18 cellular contexts compared by ENCODE assay signal in the genomic region with DNA sequence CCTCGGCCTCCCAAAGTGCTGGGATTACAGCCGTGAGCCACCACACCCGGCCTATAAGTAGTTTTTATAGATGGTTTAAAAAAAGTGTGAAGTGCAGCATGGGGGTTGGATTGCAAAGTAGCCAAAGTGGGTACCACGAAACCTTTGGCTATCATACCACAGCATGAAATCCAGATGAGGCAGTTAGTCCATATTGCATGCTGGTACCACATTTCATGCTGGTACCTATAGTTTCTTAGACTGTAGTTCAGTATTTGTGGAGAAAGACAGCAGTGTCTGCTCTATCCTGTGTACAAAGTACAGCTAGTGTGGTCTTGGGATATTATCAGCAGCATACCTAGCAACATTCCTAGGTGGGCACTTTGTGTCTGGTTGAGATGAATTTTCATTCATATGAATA. TPM values are rescaled to one million over a fixed set of nuclear protein-coding genes. Genes with fewer than 3 reads are reported as not detected.
DNase-seq lines count a peak whose midpoint lies in the region; ATAC-seq and TF ChIP-seq lines count a peak whose summit lies in the region.
"Had no signal": no experiment of that assay in that cellular context is flagged by ENCODE, and none has a peak within 500 bp of the region (broad histone marks: within the 10 kb centered on the region; RNA-seq: fewer than 3 reads in every experiment).

No MANE protein-coding gene starts in this region.

- peaks cover 26% of the 10 kb centered on the region for H3K36me3 ChIP-seq in WERI-Rb-1
- H3K36me3 ChIP-seq: BE2C had no signal

- H3K27me3 ChIP-seq in WERI-Rb-1 (ENCODE audit: insufficient read depth, low read depth, severe bottlenecking) = no peaks in the 10 kb centered on the region
- H3K27me3 ChIP-seq: BE2C; BLaER1 treated with 17β-estradiol and CSF1 and Interleukin-3, amounts not matched to agents 10 nM and 100 nM had no signal

- H3K4me3 ChIP-seq in WERI-Rb-1 (ENCODE audit: low read depth, low read length) = no peak overlapping the region
- H3K4me3 ChIP-seq: BLaER1 treated with 17β-estradiol and CSF1 and Interleukin-3, amounts not matched to agents 10 nM and 100 nM; GM23248 had no signal

- no peak for ATAC-seq in T-helper 17 cell
- no peak for ATAC-seq in naive thymus-derived CD8-positive, alpha-beta T cell
- ATAC-seq in HG02981 (IDR thresholded peaks at IDR 0.05; ENCODE audit: unreplicated experiment) = no peak
- ATAC-seq: HCT116 had no signal

- peaks cover 54% of the 10 kb centered on the region for H3K4me1 Mint-ChIP-seq in activated naive CD8-positive, alpha-beta T cell (ENCODE audit: low read depth)
- H3K4me1 Mint-ChIP-seq in activated naive CD8-positive, alpha-beta T cell treated with anti-CD3 and anti-CD28 coated beads for 36 hours = peaks cover 44% of the 10 kb centered on the region
- H3K4me1 Mint-ChIP-seq in T-helper 17 cell = peaks cover 26% of the 10 kb centered on the region
- peaks cover 27 to 64% (median 54%) of the 10 kb centered on the region in 4 donors for H3K4me1 Mint-ChIP-seq in naive thymus-derived CD8-positive, alpha-beta T cell

- peaks cover 2% of the 10 kb centered on the region for H3K36me3 Mint-ChIP-seq in activated naive CD8-positive, alpha-beta T cell
- peaks cover 32% of the 10 kb centered on the region for H3K36me3 Mint-ChIP-seq in activated naive CD8-positive, alpha-beta T cell treated with anti-CD3 and anti-CD28 coated beads for 36 hours
- H3K36me3 Mint-ChIP-seq in T-helper 17 cell (ENCODE audit: low read depth) = peaks cover 2% of the 10 kb centered on the region
- peaks cover 0 to 72% (median 6%) of the 10 kb centered on the region in 3 donors for H3K36me3 Mint-ChIP-seq in naive thymus-derived CD8-positive, alpha-beta T cell

- DNase-seq in activated naive CD8-positive, alpha-beta T cell treated with anti-CD3 and anti-CD28 coated beads for 36 hours = no peak
- DNase-seq in T-helper 17 cell = no peak
- DNase-seq in naive thymus-derived CD8-positive, alpha-beta T cell = no peak
- no peak for DNase-seq in dedifferentiated amniotic fluid mesenchymal stem cell (ENCODE audit: extremely low spot score)
- DNase-seq in WERI-Rb-1 = no peak
- DNase-seq: BE2C; Caco-2; CD4-positive, alpha-beta memory T cell; DMS153; DND-41; GM23248; H9 had no signal

- H3K4me3 Mint-ChIP-seq in activated naive CD8-positive, alpha-beta T cell = no peak overlapping the region
- no peak overlapping the region for H3K4me3 Mint-ChIP-seq in activated naive CD8-positive, alpha-beta T cell treated with anti-CD3 and anti-CD28 coated beads for 36 hours
- no peak overlapping the region for H3K4me3 Mint-ChIP-seq in T-helper 17 cell
- H3K4me3 Mint-ChIP-seq in naive thymus-derived CD8-positive, alpha-beta T cell = peak overlapping the region in 1 of 10 donors; percentile 11
- H3K4me3 Mint-ChIP-seq: CD14-positive monocyte; CD4-positive, alpha-beta memory T cell; H9 had no signal

- POLR2A ChIA-PET in naive thymus-derived CD8-positive, alpha-beta T cell (lab: Charles Lee) = interaction anchor here (0.5 to 0.6 kb wide), 2 partner anchors 101 to 114 kb away, joined by 3 to 6 read pairs; no protein-coding TSS in a partner anchor

- no peaks in the 10 kb centered on the region for H3K9me3 ChIP-seq in T-helper 17 cell (ENCODE audit: control insufficient read depth, low read length, poor library complexity, severe bottlenecking)
- no peaks in the 10 kb centered on the region for H3K9me3 ChIP-seq in WERI-Rb-1 (ENCODE audit: severe bottlenecking)
- H3K9me3 ChIP-seq: BE2C; BLaER1 treated with 17β-estradiol and CSF1 and Interleukin-3, amounts not matched to agents 10 nM and 100 nM; Caco-2 had no signal

- no peaks in the 10 kb centered on the region for H3K27me3 Mint-ChIP-seq in activated naive CD8-positive, alpha-beta T cell
- H3K27me3 Mint-ChIP-seq in activated naive CD8-positive, alpha-beta T cell treated with anti-CD3 and anti-CD28 coated beads for 36 hours = no peaks in the 10 kb centered on the region
- no peaks in the 10 kb centered on the region for H3K27me3 Mint-ChIP-seq in T-helper 17 cell
- H3K27me3 Mint-ChIP-seq in naive thymus-derived CD8-positive, alpha-beta T cell = no peaks in the 10 kb centered on the region
- H3K27me3 Mint-ChIP-seq: CD4-positive, alpha-beta memory T cell had no signal

- no peak for TF ChIP-seq CTCF in WERI-Rb-1 (IDR thresholded peaks at IDR 0.05; ENCODE audit: low read depth, low read length)

- H3K27ac ChIP-seq in WERI-Rb-1 = no peak overlapping the region
- H3K27ac ChIP-seq: 22Rv1; BLaER1 treated with 17β-estradiol and CSF1 and Interleukin-3, amounts not matched to agents 10 nM and 100 nM; GM23248 had no signal

- H3K27ac Mint-ChIP-seq in activated naive CD8-positive, alpha-beta T cell = peak overlapping the region; percentile 34
- no peak overlapping the region for H3K27ac Mint-ChIP-seq in activated naive CD8-positive, alpha-beta T cell treated with anti-CD3 and anti-CD28 coated beads for 36 hours
- peak overlapping the region; percentile 34 for H3K27ac Mint-ChIP-seq in T-helper 17 cell
- H3K27ac Mint-ChIP-seq in naive thymus-derived CD8-positive, alpha-beta T cell = peak overlapping the region in 9 of 10 donors; percentile 8 to 78 (median 49)
- H3K27ac Mint-ChIP-seq: H9 had no signal

- H3K9me3 Mint-ChIP-seq in activated naive CD8-positive, alpha-beta T cell (ENCODE audit: low read depth) = no peaks in the 10 kb centered on the region
- no peaks in the 10 kb centered on the region for H3K9me3 Mint-ChIP-seq in activated naive CD8-positive, alpha-beta T cell treated with anti-CD3 and anti-CD28 coated beads for 36 hours
- no peaks in the 10 kb centered on the region for H3K9me3 Mint-ChIP-seq in naive thymus-derived CD8-positive, alpha-beta T cell
- H3K9me3 Mint-ChIP-seq: CD4-positive, alpha-beta memory T cell; H9 had no signal

RNA-seq across cellular contexts. Expression of a gene that starts 11.8 kb away (rescaled TPM):
- 10 to 100 TPM; 32.4 to 35.3 TPM for total RNA-seq in activated naive CD8-positive, alpha-beta T cell treated with anti-CD3 and anti-CD28 coated beads for 36 hours
- total RNA-seq in T-helper 17 cell = 10 to 100 TPM; 37.6 to 43.2 TPM
- total RNA-seq in naive thymus-derived CD8-positive, alpha-beta T cell = 10 to 100 TPM; 66.1 to 68.2 TPM
- 10 to 100 TPM; 10.2 to 23.7 (median 13.5) TPM for polyA plus RNA-seq in naive thymus-derived CD8-positive, alpha-beta T cell
